1 cellular context compared by ENCODE assay signal in the genomic region with DNA sequence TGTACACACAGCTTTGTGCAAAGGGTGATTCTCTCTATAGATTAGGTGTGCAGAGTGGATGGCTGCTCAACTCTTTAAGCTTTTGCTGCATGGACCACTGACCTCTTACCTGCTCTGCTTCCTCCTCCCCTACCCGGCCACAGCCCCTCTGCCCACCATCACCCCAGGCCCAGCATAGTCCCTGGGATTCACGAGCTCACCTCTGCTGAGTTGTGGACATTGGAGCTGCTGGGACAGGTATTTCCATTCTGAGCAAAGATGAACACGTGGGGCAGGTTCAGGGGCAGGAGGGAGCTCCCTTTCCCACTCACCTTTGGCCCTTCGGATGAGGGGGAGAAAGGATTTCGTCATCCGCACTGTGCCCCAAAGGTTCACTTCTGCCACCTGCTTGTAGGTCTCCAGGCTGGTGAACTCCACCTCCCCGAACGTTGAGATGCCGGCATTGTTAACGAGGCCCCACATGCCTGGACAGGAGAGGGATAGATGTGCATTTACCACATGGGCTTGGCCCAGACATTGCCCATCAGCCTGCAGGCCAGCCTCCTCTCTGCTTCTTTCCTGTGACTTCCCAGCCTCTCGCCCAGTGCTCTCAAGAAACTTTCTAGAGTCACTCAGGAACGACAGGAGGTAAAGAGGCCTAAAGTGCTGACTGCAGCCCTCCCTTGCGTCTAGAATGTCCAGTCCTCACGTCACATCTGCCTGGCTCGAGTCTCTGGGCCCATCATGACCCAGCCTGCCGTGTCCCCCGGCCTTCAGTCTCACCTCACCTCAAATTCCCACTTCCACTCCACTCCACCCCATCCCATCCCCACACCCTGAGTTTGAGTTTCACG.
TF ChIP-seq lines count a peak whose summit lies in the region.

No MANE protein-coding gene starts in this region.

TF ChIP-seq in HepG2, 621 proteins besides CTCF, POLR2A, EP300 and RAD21 (continued from another document and continues in another):
- TF ChIP-seq, protein P1, sequence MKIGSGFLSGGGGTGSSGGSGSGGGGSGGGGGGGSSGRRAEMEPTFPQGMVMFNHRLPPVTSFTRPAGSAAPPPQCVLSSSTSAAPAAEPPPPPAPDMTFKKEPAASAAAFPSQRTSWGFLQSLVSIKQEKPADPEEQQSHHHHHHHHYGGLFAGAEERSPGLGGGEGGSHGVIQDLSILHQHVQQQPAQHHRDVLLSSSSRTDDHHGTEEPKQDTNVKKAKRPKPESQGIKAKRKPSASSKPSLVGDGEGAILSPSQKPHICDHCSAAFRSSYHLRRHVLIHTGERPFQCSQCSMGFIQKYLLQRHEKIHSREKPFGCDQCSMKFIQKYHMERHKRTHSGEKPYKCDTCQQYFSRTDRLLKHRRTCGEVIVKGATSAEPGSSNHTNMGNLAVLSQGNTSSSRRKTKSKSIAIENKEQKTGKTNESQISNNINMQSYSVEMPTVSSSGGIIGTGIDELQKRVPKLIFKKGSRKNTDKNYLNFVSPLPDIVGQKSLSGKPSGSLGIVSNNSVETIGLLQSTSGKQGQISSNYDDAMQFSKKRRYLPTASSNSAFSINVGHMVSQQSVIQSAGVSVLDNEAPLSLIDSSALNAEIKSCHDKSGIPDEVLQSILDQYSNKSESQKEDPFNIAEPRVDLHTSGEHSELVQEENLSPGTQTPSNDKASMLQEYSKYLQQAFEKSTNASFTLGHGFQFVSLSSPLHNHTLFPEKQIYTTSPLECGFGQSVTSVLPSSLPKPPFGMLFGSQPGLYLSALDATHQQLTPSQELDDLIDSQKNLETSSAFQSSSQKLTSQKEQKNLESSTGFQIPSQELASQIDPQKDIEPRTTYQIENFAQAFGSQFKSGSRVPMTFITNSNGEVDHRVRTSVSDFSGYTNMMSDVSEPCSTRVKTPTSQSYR (CRISPR knock-in tag; IDR thresholded peaks at IDR 0.05; ENCODE audit: borderline replicate concordance), result 0 out of 2 replicates have a peak, but pooled peaks have one; percentile 9
- TF ChIP-seq ZNF550 (CRISPR knock-in tag; IDR thresholded peaks at IDR 0.05; ENCODE audit: borderline replicate concordance) (0 out of 2 replicates have a peak, but pooled peaks have one; percentile 44), ZBTB7A (CRISPR knock-in tag; IDR thresholded peaks at IDR 0.05) (peak; percentile 49; the same call in 1 of the 2 replicates), ZFYVE20 (CRISPR knock-in tag; IDR thresholded peaks at IDR 0.05; ENCODE audit: borderline replicate concordance, low read depth) (no peak), ZNF335 (CRISPR knock-in tag; IDR thresholded peaks at IDR 0.05) (no peak), ZKSCAN5 (CRISPR knock-in tag; IDR thresholded peaks at IDR 0.05) (peak; percentile 55; the same call in 1 of the 2 replicates), ZNF317 (CRISPR knock-in tag; IDR thresholded peaks at IDR 0.05) (no peak), KMT2A (CRISPR knock-in tag; IDR thresholded peaks at IDR 0.05) (peak; percentile 27), ZNF17 (CRISPR knock-in tag; IDR thresholded peaks at IDR 0.05) (no peak), ASH2L (IDR thresholded peaks at IDR 0.05; ENCODE audit: insufficient read length, low read depth, low read length) (peak; percentile 29), NONO (IDR thresholded peaks at IDR 0.05) (no peak), NONO (CRISPR knock-in tag; conservative IDR thresholded peaks at IDR 0.05) (no peak; the same call in 1 of the 2 replicates), AKAP8 (CRISPR knock-in tag; IDR thresholded peaks at IDR 0.05) (0 out of 2 replicates have a peak, but pooled peaks have one; percentile 41), JUNB (CRISPR knock-in tag; IDR thresholded peaks at IDR 0.05; ENCODE audit: borderline replicate concordance) (no peak), ZFP41 (CRISPR knock-in tag; IDR thresholded peaks at IDR 0.05; ENCODE audit: borderline replicate concordance) (0 out of 2 replicates have a peak, but pooled peaks have one; percentile 49), BORCS8-MEF2B (CRISPR knock-in tag; IDR thresholded peaks at IDR 0.05) (peak; percentile 45; the same call in 1 of the 2 replicates), MTA1 (CRISPR knock-in tag; IDR thresholded peaks at IDR 0.05; ENCODE audit: borderline replicate concordance) (peak; percentile 69; the same call in 1 of the 2 replicates), MEIS1 (CRISPR knock-in tag; IDR thresholded peaks at IDR 0.05; ENCODE audit: borderline replicate concordance) (no peak), STAG1 (CRISPR knock-in tag; IDR thresholded peaks at IDR 0.05) (peak; percentile 8), ZNF558 (CRISPR knock-in tag; IDR thresholded peaks at IDR 0.05; ENCODE audit: borderline replicate concordance) (no peak; the same call in 1 of the 2 replicates), HNF4A (CRISPR knock-in tag; IDR thresholded peaks at IDR 0.05) (peak; percentile 84), GPN1 (CRISPR knock-in tag; IDR thresholded peaks at IDR 0.05; ENCODE audit: borderline replicate concordance) (no peak), HDAC2 (CRISPR knock-in tag; IDR thresholded peaks at IDR 0.05) (peak; percentile 49), CEBPB (IDR thresholded peaks at IDR 0.05; ENCODE audit: borderline replicate concordance, low read depth, low read length) (peak; percentile 46; the same call in 1 of the 2 replicates), SPEN (CRISPR knock-in tag; IDR thresholded peaks at IDR 0.05; ENCODE audit: low read depth) (peak; percentile 60; the same call in 1 of the 2 replicates), HNRNPH1 (optimal IDR thresholded peaks at IDR 0.05; ENCODE audit: low read depth, low read length) (peak; percentile 45), ZNF431 (CRISPR knock-in tag; IDR thresholded peaks at IDR 0.05; ENCODE audit: borderline replicate concordance, low read depth) (no peak)
- TF ChIP-seq, protein P2, sequence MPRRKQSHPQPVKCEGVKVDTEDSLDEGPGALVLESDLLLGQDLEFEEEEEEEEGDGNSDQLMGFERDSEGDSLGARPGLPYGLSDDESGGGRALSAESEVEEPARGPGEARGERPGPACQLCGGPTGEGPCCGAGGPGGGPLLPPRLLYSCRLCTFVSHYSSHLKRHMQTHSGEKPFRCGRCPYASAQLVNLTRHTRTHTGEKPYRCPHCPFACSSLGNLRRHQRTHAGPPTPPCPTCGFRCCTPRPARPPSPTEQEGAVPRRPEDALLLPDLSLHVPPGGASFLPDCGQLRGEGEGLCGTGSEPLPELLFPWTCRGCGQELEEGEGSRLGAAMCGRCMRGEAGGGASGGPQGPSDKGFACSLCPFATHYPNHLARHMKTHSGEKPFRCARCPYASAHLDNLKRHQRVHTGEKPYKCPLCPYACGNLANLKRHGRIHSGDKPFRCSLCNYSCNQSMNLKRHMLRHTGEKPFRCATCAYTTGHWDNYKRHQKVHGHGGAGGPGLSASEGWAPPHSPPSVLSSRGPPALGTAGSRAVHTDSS (CRISPR knock-in tag; conservative IDR thresholded peaks at IDR 0.05), result no peak
- TF ChIP-seq, protein P3, sequence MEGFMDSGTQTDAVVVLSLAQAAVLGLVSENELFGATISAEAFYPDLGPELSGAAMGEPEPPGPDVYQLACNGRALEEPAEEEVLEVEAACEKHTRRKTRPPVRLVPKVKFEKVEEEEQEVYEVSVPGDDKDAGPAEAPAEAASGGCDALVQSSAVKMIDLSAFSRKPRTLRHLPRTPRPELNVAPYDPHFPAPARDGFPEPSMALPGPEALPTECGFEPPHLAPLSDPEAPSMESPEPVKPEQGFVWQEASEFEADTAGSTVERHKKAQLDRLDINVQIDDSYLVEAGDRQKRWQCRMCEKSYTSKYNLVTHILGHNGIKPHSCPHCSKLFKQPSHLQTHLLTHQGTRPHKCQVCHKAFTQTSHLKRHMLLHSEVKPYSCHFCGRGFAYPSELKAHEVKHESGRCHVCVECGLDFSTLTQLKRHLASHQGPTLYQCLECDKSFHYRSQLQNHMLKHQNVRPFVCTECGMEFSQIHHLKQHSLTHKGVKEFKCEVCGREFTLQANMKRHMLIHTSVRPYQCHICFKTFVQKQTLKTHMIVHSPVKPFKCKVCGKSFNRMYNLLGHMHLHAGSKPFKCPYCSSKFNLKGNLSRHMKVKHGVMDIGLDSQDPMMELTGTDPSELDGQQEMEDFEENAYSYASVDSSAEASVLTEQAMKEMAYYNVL (CRISPR knock-in tag; IDR thresholded peaks at IDR 0.05; ENCODE audit: borderline replicate concordance), result 0 out of 2 replicates have a peak, but pooled peaks have one; percentile 8
- TF ChIP-seq, protein P4, sequence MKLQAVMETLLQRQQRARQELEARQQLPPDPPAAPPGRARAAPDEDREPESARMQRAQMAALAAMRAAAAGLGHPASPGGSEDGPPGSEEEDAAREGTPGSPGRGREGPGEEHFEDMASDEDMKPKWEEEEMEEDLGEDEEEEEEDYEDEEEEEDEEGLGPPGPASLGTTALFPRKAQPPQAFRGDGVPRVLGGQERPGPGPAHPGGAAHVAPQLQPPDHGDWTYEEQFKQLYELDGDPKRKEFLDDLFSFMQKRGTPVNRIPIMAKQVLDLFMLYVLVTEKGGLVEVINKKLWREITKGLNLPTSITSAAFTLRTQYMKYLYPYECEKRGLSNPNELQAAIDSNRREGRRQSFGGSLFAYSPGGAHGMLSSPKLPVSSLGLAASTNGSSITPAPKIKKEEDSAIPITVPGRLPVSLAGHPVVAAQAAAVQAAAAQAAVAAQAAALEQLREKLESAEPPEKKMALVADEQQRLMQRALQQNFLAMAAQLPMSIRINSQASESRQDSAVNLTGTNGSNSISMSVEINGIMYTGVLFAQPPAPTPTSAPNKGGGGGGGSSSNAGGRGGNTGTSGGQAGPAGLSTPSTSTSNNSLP (IDR thresholded peaks at IDR 0.05; ENCODE audit: low read depth, low read length), result no peak
- TF ChIP-seq, protein P5, sequence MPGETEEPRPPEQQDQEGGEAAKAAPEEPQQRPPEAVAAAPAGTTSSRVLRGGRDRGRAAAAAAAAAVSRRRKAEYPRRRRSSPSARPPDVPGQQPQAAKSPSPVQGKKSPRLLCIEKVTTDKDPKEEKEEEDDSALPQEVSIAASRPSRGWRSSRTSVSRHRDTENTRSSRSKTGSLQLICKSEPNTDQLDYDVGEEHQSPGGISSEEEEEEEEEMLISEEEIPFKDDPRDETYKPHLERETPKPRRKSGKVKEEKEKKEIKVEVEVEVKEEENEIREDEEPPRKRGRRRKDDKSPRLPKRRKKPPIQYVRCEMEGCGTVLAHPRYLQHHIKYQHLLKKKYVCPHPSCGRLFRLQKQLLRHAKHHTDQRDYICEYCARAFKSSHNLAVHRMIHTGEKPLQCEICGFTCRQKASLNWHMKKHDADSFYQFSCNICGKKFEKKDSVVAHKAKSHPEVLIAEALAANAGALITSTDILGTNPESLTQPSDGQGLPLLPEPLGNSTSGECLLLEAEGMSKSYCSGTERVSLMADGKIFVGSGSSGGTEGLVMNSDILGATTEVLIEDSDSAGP (CRISPR knock-in tag; IDR thresholded peaks at IDR 0.05; ENCODE audit: borderline replicate concordance), result 0 out of 2 replicates have a peak, but pooled peaks have one; percentile 49
- TF ChIP-seq, protein P6, sequence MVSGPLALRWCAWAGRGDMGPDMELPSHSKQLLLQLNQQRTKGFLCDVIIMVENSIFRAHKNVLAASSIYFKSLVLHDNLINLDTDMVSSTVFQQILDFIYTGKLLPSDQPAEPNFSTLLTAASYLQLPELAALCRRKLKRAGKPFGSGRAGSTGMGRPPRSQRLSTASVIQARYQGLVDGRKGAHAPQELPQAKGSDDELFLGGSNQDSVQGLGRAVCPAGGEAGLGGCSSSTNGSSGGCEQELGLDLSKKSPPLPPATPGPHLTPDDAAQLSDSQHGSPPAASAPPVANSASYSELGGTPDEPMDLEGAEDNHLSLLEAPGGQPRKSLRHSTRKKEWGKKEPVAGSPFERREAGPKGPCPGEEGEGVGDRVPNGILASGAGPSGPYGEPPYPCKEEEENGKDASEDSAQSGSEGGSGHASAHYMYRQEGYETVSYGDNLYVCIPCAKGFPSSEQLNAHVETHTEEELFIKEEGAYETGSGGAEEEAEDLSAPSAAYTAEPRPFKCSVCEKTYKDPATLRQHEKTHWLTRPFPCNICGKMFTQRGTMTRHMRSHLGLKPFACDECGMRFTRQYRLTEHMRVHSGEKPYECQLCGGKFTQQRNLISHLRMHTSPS (CRISPR knock-in tag; IDR thresholded peaks at IDR 0.05; ENCODE audit: low read depth), result no peak
- TF ChIP-seq, protein P7, sequence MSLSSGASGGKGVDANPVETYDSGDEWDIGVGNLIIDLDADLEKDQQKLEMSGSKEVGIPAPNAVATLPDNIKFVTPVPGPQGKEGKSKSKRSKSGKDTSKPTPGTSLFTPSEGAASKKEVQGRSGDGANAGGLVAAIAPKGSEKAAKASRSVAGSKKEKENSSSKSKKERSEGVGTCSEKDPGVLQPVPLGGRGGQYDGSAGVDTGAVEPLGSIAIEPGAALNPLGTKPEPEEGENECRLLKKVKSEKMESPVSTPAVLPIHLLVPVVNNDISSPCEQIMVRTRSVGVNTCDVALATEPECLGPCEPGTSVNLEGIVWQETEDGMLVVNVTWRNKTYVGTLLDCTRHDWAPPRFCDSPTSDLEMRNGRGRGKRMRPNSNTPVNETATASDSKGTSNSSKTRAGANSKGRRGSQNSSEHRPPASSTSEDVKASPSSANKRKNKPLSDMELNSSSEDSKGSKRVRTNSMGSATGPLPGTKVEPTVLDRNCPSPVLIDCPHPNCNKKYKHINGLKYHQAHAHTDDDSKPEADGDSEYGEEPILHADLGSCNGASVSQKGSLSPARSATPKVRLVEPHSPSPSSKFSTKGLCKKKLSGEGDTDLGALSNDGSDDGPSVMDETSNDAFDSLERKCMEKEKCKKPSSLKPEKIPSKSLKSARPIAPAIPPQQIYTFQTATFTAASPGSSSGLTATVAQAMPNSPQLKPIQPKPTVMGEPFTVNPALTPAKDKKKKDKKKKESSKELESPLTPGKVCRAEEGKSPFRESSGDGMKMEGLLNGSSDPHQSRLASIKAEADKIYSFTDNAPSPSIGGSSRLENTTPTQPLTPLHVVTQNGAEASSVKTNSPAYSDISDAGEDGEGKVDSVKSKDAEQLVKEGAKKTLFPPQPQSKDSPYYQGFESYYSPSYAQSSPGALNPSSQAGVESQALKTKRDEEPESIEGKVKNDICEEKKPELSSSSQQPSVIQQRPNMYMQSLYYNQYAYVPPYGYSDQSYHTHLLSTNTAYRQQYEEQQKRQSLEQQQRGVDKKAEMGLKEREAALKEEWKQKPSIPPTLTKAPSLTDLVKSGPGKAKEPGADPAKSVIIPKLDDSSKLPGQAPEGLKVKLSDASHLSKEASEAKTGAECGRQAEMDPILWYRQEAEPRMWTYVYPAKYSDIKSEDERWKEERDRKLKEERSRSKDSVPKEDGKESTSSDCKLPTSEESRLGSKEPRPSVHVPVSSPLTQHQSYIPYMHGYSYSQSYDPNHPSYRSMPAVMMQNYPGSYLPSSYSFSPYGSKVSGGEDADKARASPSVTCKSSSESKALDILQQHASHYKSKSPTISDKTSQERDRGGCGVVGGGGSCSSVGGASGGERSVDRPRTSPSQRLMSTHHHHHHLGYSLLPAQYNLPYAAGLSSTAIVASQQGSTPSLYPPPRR (CRISPR knock-in tag; IDR thresholded peaks at IDR 0.05; ENCODE audit: borderline replicate concordance), result 0 out of 2 replicates have a peak, but pooled peaks have one; percentile 22
- TF ChIP-seq, protein P8, sequence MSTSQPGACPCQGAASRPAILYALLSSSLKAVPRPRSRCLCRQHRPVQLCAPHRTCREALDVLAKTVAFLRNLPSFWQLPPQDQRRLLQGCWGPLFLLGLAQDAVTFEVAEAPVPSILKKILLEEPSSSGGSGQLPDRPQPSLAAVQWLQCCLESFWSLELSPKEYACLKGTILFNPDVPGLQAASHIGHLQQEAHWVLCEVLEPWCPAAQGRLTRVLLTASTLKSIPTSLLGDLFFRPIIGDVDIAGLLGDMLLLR (CRISPR knock-in tag; IDR thresholded peaks at IDR 0.05), result 0 out of 2 replicates have a peak, but pooled peaks have one; percentile 14
